In genomic region chr17:63751806-63752205, GRCh38 we compare ENCODE assay signal across 14 cellular contexts. TPM values are rescaled to one million over a fixed set of nuclear protein-coding genes. Genes with fewer than 3 reads are reported as not detected.
DNase-seq lines count a peak whose midpoint lies in the region; ATAC-seq and TF ChIP-seq lines count a peak whose summit lies in the region.
"Had no signal": no experiment of that assay in that cellular context is flagged by ENCODE, and none has a peak within 500 bp of the region (broad histone marks: within the 10 kb centered on the region; RNA-seq: fewer than 3 reads in every experiment).

No MANE protein-coding gene starts in this region.

- H3K9me3 Mint-ChIP-seq in activated CD4-positive, alpha-beta T cell treated with anti-CD3 and anti-CD28 coated beads, Interleukin-2, amount 10 ng/mL, durations not matched to agents 24 days and 14 days: no peaks in the 10 kb centered on the region
- H3K9me3 Mint-ChIP-seq in activated naive CD8-positive, alpha-beta T cell treated with anti-CD3 and anti-CD28 coated beads, Interleukin-2, amount 10 ng/mL, durations not matched to agents 7 days and 5 days: no peaks in the 10 kb centered on the region

- peak; percentile 80 for DNase-seq in activated CD4-positive, alpha-beta T cell treated with anti-CD3 and anti-CD28 coated beads, Interleukin-2, amount 10 ng/mL, durations not matched to agents 24 days and 14 days
- no peak for DNase-seq in activated CD4-positive, alpha-beta T cell treated with anti-CD3 and anti-CD28 coated beads, Interleukin-2, amount 50 U/mL, for 1 hour
- DNase-seq in NOMO-1 treated with DMSO at 0.1 percent for 48 hours (lab: John Stamatoyannopoulos, UW; ENCODE audit: unreplicated experiment) (peak; percentile 76), pons (ENCODE audit: low spot score) (peak; percentile 59), HK-2 (ENCODE audit: unreplicated experiment) (no peak), omental fat pad (ENCODE audit: low spot score) (no peak)
- DNase-seq in activated naive CD8-positive, alpha-beta T cell treated with anti-CD3 and anti-CD28 coated beads, Interleukin-2, amount 10 ng/mL, durations not matched to agents 7 days and 5 days: no peak
- DNase-seq: colonic mucosa, foreskin fibroblast, NCI-H1105, NCI-H82, SW 1271, trophoblast cell had no signal

- H3K4me1 Mint-ChIP-seq in activated CD4-positive, alpha-beta T cell treated with anti-CD3 and anti-CD28 coated beads, Interleukin-2, amount 10 ng/mL, durations not matched to agents 24 days and 14 days: peaks cover 13% of the 10 kb centered on the region
- H3K4me1 Mint-ChIP-seq in activated naive CD8-positive, alpha-beta T cell treated with anti-CD3 and anti-CD28 coated beads, Interleukin-2, amount 10 ng/mL, durations not matched to agents 7 days and 5 days: peaks cover 11% of the 10 kb centered on the region

- POLR2A ChIA-PET in activated naive CD8-positive, alpha-beta T cell treated with anti-CD3 and anti-CD28 coated beads, Interleukin-2, amount 10 ng/mL, durations not matched to agents 7 days and 5 days (lab: Charles Lee): interaction anchor here (1.0 to 2.9 kb wide), 4 partner anchors 9 to 90 kb away, joined by 6 to 13 read pairs (median 10); partner anchors contain the start of genes CCDC47 and STRADA

- intact Hi-C loops in activated CD4-positive, alpha-beta T cell treated with anti-CD3 and anti-CD28 coated beads, Interleukin-2, amount 10 ng/mL, durations not matched to agents 24 days and 14 days (cut with micrococcal nuclease): no loop called here

- no peak for TF ChIP-seq CTCF in omental fat pad (IDR thresholded peaks at IDR 0.05)

- H3K27me3 Mint-ChIP-seq in activated CD4-positive, alpha-beta T cell treated with anti-CD3 and anti-CD28 coated beads, Interleukin-2, amount 10 ng/mL, durations not matched to agents 24 days and 14 days: no peaks in the 10 kb centered on the region
- no peaks in the 10 kb centered on the region for H3K27me3 Mint-ChIP-seq in activated naive CD8-positive, alpha-beta T cell treated with anti-CD3 and anti-CD28 coated beads, Interleukin-2, amount 10 ng/mL, durations not matched to agents 7 days and 5 days

- H3K36me3 Mint-ChIP-seq in activated CD4-positive, alpha-beta T cell treated with anti-CD3 and anti-CD28 coated beads, Interleukin-2, amount 10 ng/mL, durations not matched to agents 24 days and 14 days (ENCODE audit: low read depth): peaks cover 57% of the 10 kb centered on the region
- H3K36me3 Mint-ChIP-seq in activated naive CD8-positive, alpha-beta T cell treated with anti-CD3 and anti-CD28 coated beads, Interleukin-2, amount 10 ng/mL, durations not matched to agents 7 days and 5 days: peaks cover 27% of the 10 kb centered on the region

- H3K4me3 Mint-ChIP-seq in activated CD4-positive, alpha-beta T cell treated with anti-CD3 and anti-CD28 coated beads, Interleukin-2, amount 10 ng/mL, durations not matched to agents 24 days and 14 days: peak overlapping the region; percentile 76
- H3K4me3 Mint-ChIP-seq in activated naive CD8-positive, alpha-beta T cell treated with anti-CD3 and anti-CD28 coated beads, Interleukin-2, amount 10 ng/mL, durations not matched to agents 7 days and 5 days: peak overlapping the region; percentile 63

- peak; percentile 83 for ATAC-seq in activated naive CD8-positive, alpha-beta T cell treated with anti-CD3 and anti-CD28 coated beads, Interleukin-2, amount 10 ng/mL, durations not matched to agents 7 days and 5 days (ENCODE audit: low read depth)
- ATAC-seq in HG03457 (IDR thresholded peaks at IDR 0.05; ENCODE audit: unreplicated experiment) (no peak), omental fat pad (ENCODE audit: low FRiP score) (no peak)

- H3K27ac Mint-ChIP-seq in activated CD4-positive, alpha-beta T cell treated with anti-CD3 and anti-CD28 coated beads, Interleukin-2, amount 10 ng/mL, durations not matched to agents 24 days and 14 days: peak overlapping the region; percentile 79
- H3K27ac Mint-ChIP-seq in activated naive CD8-positive, alpha-beta T cell treated with anti-CD3 and anti-CD28 coated beads, Interleukin-2, amount 10 ng/mL, durations not matched to agents 7 days and 5 days: peak overlapping the region; percentile 79

RNA-seq across cellular contexts. Expression of gene STRADA, which starts 10.2 kb away (rescaled TPM):
- 50.4 and 54.6 TPM in 2 replicates for total RNA-seq in activated CD4-positive, alpha-beta T cell treated with anti-CD3 and anti-CD28 coated beads, Interleukin-2, amount 10 ng/mL, durations not matched to agents 24 days and 14 days
- 10 to 100 TPM; 54.0 to 61.4 TPM for total RNA-seq in activated naive CD8-positive, alpha-beta T cell treated with anti-CD3 and anti-CD28 coated beads, Interleukin-2, amount 10 ng/mL, durations not matched to agents 7 days and 5 days
- 10 to 100 TPM; 16.5 to 32.3 (median 22.4) TPM for total RNA-seq in omental fat pad

RNA-seq across cellular contexts. Expression of gene CCDC47, which starts 21.6 kb away (rescaled TPM):
- 81.8 and 82.9 TPM in 2 replicates for total RNA-seq in activated CD4-positive, alpha-beta T cell treated with anti-CD3 and anti-CD28 coated beads, Interleukin-2, amount 10 ng/mL, durations not matched to agents 24 days and 14 days
- total RNA-seq in activated naive CD8-positive, alpha-beta T cell treated with anti-CD3 and anti-CD28 coated beads, Interleukin-2, amount 10 ng/mL, durations not matched to agents 7 days and 5 days: 10 to 100 TPM; 47.0 to 54.8 TPM
- 100 to 1,000 TPM in 1 of 4 donors, 10 to 100 TPM in 3; 59.2 to 103 (median 62.0) TPM for total RNA-seq in omental fat pad

RNA-seq across cellular contexts. Expression of gene DDX42, which starts 22.2 kb away (rescaled TPM):
- 145 and 146 TPM in 2 replicates for total RNA-seq in activated CD4-positive, alpha-beta T cell treated with anti-CD3 and anti-CD28 coated beads, Interleukin-2, amount 10 ng/mL, durations not matched to agents 24 days and 14 days
- total RNA-seq in activated naive CD8-positive, alpha-beta T cell treated with anti-CD3 and anti-CD28 coated beads, Interleukin-2, amount 10 ng/mL, durations not matched to agents 7 days and 5 days: 100 to 1,000 TPM; 126 to 143 TPM
- 100 to 1,000 TPM in 2 of 4 donors, 10 to 100 TPM in 2; 87.2 to 150 (median 112) TPM for total RNA-seq in omental fat pad

RNA-seq across cellular contexts. Expression of gene LIMD2, which starts 51.9 kb away (rescaled TPM):
- total RNA-seq in activated CD4-positive, alpha-beta T cell treated with anti-CD3 and anti-CD28 coated beads, Interleukin-2, amount 10 ng/mL, durations not matched to agents 24 days and 14 days: 202 and 204 TPM in 2 replicates
- 100 to 1,000 TPM; 452 to 453 TPM for total RNA-seq in activated naive CD8-positive, alpha-beta T cell treated with anti-CD3 and anti-CD28 coated beads, Interleukin-2, amount 10 ng/mL, durations not matched to agents 7 days and 5 days
- total RNA-seq in omental fat pad: 10 to 100 TPM in 2 of 4 donors, 1 to 10 TPM in 2; 4.4 to 44.9 (median 16.5) TPM

Comparison
In these comparisons a context has a peak if more than half of its experiments do, and no peak if none do; other contexts are left out.
1. DNase-seq: peak in activated CD4-positive, alpha-beta T cell treated with anti-CD3 and anti-CD28 coated beads, Interleukin-2, amount 10 ng/mL, durations not matched to agents 24 days and 14 days (single experiment), NOMO-1 treated with DMSO at 0.1 percent for 48 hours (single experiment) and pons (single experiment); none in activated CD4-positive, alpha-beta T cell treated with anti-CD3 and anti-CD28 coated beads, Interleukin-2, amount 50 U/mL, for 1 hour (single experiment), activated naive CD8-positive, alpha-beta T cell treated with anti-CD3 and anti-CD28 coated beads, Interleukin-2, amount 10 ng/mL, durations not matched to agents 7 days and 5 days (single experiment), HK-2 (single experiment) and omental fat pad (single experiment).